14 cellular contexts compared by ENCODE assay signal in the genomic region with DNA sequence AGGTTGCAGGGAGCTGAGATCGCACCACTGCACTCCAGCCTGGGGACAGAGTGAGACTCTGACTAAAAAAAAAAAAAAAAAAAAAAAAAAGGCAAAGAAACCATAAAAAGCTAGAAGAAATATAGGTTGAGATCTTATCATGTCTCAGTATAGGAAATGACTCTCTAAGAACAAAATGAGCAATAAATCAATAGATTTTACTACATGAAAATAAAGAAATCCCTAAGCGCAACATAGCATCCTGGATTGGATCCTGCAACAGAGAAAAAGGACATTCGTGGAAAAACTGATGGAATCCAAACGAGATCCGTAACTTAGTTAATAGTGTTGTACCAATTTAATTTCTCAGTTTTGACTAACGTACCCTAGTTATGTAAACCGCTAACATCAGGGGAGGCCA. TPM values are rescaled to one million over a fixed set of nuclear protein-coding genes. Genes with fewer than 3 reads are reported as not detected.
DNase-seq lines count a peak whose midpoint lies in the region; ATAC-seq and TF ChIP-seq lines count a peak whose summit lies in the region.
"Had no signal": no experiment of that assay in that cellular context is flagged by ENCODE, and none has a peak within 500 bp of the region (broad histone marks: within the 10 kb centered on the region; RNA-seq: fewer than 3 reads in every experiment).

No MANE protein-coding gene starts in this region.

- peaks cover 9% of the 10 kb centered on the region for H3F3A ChIP-seq in PC-3 (ENCODE audit: low read length, unreplicated experiment)

- H4K20me1 ChIP-seq in PC-3 (ENCODE audit: low read length), result no peaks in the 10 kb centered on the region

- no peaks in the 10 kb centered on the region for H3K27me3 ChIP-seq in PC-3 (ENCODE audit: low read length)
- H3K27me3 ChIP-seq: BE2C had no signal

- H3K4me3 Mint-ChIP-seq in central memory CD8-positive, alpha-beta T cell, result peak overlapping the region; percentile 25
- no peak overlapping the region for H3K4me3 Mint-ChIP-seq in stimulated activated effector memory CD8-positive, alpha-beta T cell treated with anti-CD3 and anti-CD28 coated beads, Interleukin-12 subunit alpha, Interleukin-12 subunit beta, amount 100 ng/mL, for 72 hours

- H3K4me1 Mint-ChIP-seq in central memory CD8-positive, alpha-beta T cell, result peaks cover 29% of the 10 kb centered on the region
- peaks cover 42% of the 10 kb centered on the region for H3K4me1 Mint-ChIP-seq in stimulated activated effector memory CD8-positive, alpha-beta T cell treated with anti-CD3 and anti-CD28 coated beads, Interleukin-12 subunit alpha, Interleukin-12 subunit beta, amount 100 ng/mL, for 72 hours

- peak overlapping the region; percentile 41 for H3K4me3 ChIP-seq in PC-3 (ENCODE audit: low read length)

- DNase-seq in ELR (ENCODE audit: low read depth) (peak; percentile 16), PC-3 (no peak), NCI-H2081 treated with DMSO at 0.1 percent for 48 hours (lab: John Stamatoyannopoulos, UW) (no peak)
- DNase-seq in central memory CD8-positive, alpha-beta T cell (ENCODE audit: low spot score in 2 of 2), result no peak
- DNase-seq in stimulated activated effector memory CD8-positive, alpha-beta T cell treated with anti-CD3 and anti-CD28 coated beads, Interleukin-12 subunit alpha, Interleukin-12 subunit beta, amount 100 ng/mL, for 72 hours (ENCODE audit: low spot score in 2 of 2), result no peak
- no peak for DNase-seq in activated CD4-positive, alpha-beta T cell treated with anti-CD3 and anti-CD28 coated beads for 1 hour
- DNase-seq: BE2C, NCI-H1436, NCI-H2227 treated with DMSO at 0.1 percent for 48 hours, OCI-M1 had no signal

- H3K9ac ChIP-seq in PC-3 (ENCODE audit: low read length), result peak overlapping the region; percentile 74

- peak overlapping the region; percentile 96 for H3K27ac ChIP-seq in PC-3 (ENCODE audit: low read length)

- H3K36me3 Mint-ChIP-seq in central memory CD8-positive, alpha-beta T cell (ENCODE audit: insufficient read depth), result no peaks in the 10 kb centered on the region
- H3K36me3 Mint-ChIP-seq in stimulated activated effector memory CD8-positive, alpha-beta T cell treated with anti-CD3 and anti-CD28 coated beads, Interleukin-12 subunit alpha, Interleukin-12 subunit beta, amount 100 ng/mL, for 72 hours, result no peaks in the 10 kb centered on the region

- no peak for ATAC-seq in PC-3
- ATAC-seq in central memory CD8-positive, alpha-beta T cell (replicated peaks; ENCODE audit: extremely low read depth, poor library complexity, severe bottlenecking), result no peak
- ATAC-seq in stimulated activated effector memory CD8-positive, alpha-beta T cell treated with anti-CD3 and anti-CD28 coated beads, Interleukin-12 subunit alpha, Interleukin-12 subunit beta, amount 100 ng/mL, for 72 hours, result no peak
- no peak for ATAC-seq in HG02642 (IDR thresholded peaks at IDR 0.05; ENCODE audit: poor library complexity, unreplicated experiment)
- ATAC-seq: Right ventricle myocardium inferior had no signal

- peaks cover 59% of the 10 kb centered on the region for H3K4me1 ChIP-seq in PC-3 (ENCODE audit: insufficient read depth, low read length)

- POLR2A ChIA-PET in PC-3 (lab: Charles Lee; ENCODE audit: unreplicated experiment), result interaction anchor here (0.7 kb wide), 1 partner anchor 383 kb away, joined by 4 read pairs; no protein-coding TSS in a partner anchor

- no peaks in the 10 kb centered on the region for H3K36me3 ChIP-seq in PC-3 (ENCODE audit: low read depth, low read length)
- H3K36me3 ChIP-seq: BE2C had no signal

- no peaks in the 10 kb centered on the region for H3K79me2 ChIP-seq in PC-3 (ENCODE audit: low read length)

- H3K9me3 Mint-ChIP-seq in central memory CD8-positive, alpha-beta T cell, result no peaks in the 10 kb centered on the region
- H3K9me3 Mint-ChIP-seq in stimulated activated effector memory CD8-positive, alpha-beta T cell treated with anti-CD3 and anti-CD28 coated beads, Interleukin-12 subunit alpha, Interleukin-12 subunit beta, amount 100 ng/mL, for 72 hours, result no peaks in the 10 kb centered on the region

- peak overlapping the region; percentile 70 for H3K4me2 ChIP-seq in PC-3 (ENCODE audit: low read length)

- peak overlapping the region; percentile 47; the same call in 1 of the 2 replicates for H2AFZ ChIP-seq in PC-3 (ENCODE audit: low read length)

- TF ChIP-seq CTCF in PC-3 (conservative IDR thresholded peaks at IDR 0.05; ENCODE audit: low read depth, low read length), result no peak

- CTCF ChIA-PET in PC-3 (lab: Charles Lee), result no interaction called here

- H3K27ac Mint-ChIP-seq in central memory CD8-positive, alpha-beta T cell (ENCODE audit: low read depth), result no peak overlapping the region
- H3K27ac Mint-ChIP-seq in stimulated activated effector memory CD8-positive, alpha-beta T cell treated with anti-CD3 and anti-CD28 coated beads, Interleukin-12 subunit alpha, Interleukin-12 subunit beta, amount 100 ng/mL, for 72 hours, result peak overlapping the region; percentile 4

- H3K27me3 Mint-ChIP-seq in central memory CD8-positive, alpha-beta T cell, result no peaks in the 10 kb centered on the region

- intact Hi-C loops in PC-3 (cut with micrococcal nuclease), result loop anchor here (1.0 to 10.0 kb wide), 3 partner anchors 69 to 182 kb away; partner anchors contain the start of genes ECHDC2 and SCP2

- BruUV-seq in PC-3 (replicated peaks; lab: Mats Ljungman, UMichigan), result no TSS peak

- H3K9me3 ChIP-seq in PC-3 (ENCODE audit: low read length), result no peaks in the 10 kb centered on the region
- H3K9me3 ChIP-seq: BE2C had no signal

- no peaks in the 10 kb centered on the region for H3K9me2 ChIP-seq in PC-3 (replicated peaks; ENCODE audit: low read length)

RNA-seq across cellular contexts. Expression of gene SLC1A7, which starts 35.3 kb away (rescaled TPM):
- 0.23 and 0.26 TPM in 2 replicates for total RNA-seq in PC-3 (2014; rRNA removed)
- total RNA-seq: H1, LHCN-M2, Right ventricle myocardium inferior had no signal

RNA-seq across cellular contexts. Expression of gene PODN, which starts 45.1 kb away (rescaled TPM):
- total RNA-seq in PC-3 (2014; rRNA removed), result not detected in 2 replicates
- total RNA-seq: LHCN-M2 had no signal
